1 cellular context compared by ENCODE assay signal in genomic region chr18:31204833-31205232, GRCh38.
A peak's percentile ranks its signal among the peaks of the same experiment; 100 is the strongest.
TF ChIP-seq lines count a peak whose summit lies in the region.

No MANE protein-coding gene starts in this region.

TF ChIP-seq in HepG2, 621 proteins besides CTCF, POLR2A, EP300 and RAD21:
- no peak for TF ChIP-seq MTA1 (CRISPR knock-in tag; IDR thresholded peaks at IDR 0.05; ENCODE audit: borderline replicate concordance)
- TF ChIP-seq FOXA3 (CRISPR knock-in tag; IDR thresholded peaks at IDR 0.05): 0 out of 2 replicates have a peak, but pooled peaks have one; percentile 7
- no peak for TF ChIP-seq FOXA1 (IDR thresholded peaks at IDR 0.05)
- TF ChIP-seq FOXA1 (CRISPR knock-in tag; IDR thresholded peaks at IDR 0.05): 0 out of 2 replicates have a peak, but pooled peaks have one; percentile 16
- TF ChIP-seq HIC2 (CRISPR knock-in tag; IDR thresholded peaks at IDR 0.05; ENCODE audit: low read depth): peak; percentile 52; the same call in 1 of the 2 replicates
- 0 out of 2 replicates have a peak, but pooled peaks have one; percentile 3 for TF ChIP-seq ARID5B (CRISPR knock-in tag; IDR thresholded peaks at IDR 0.05)
- 0 out of 2 replicates have a peak, but pooled peaks have one; percentile 2 for TF ChIP-seq ELF3 (CRISPR knock-in tag; IDR thresholded peaks at IDR 0.05)
- TF ChIP-seq HDAC1 (CRISPR knock-in tag; IDR thresholded peaks at IDR 0.05): peak; percentile 7; the same call in 1 of the 2 replicates
- TF ChIP-seq NR2C2 (CRISPR knock-in tag; IDR thresholded peaks at IDR 0.05; ENCODE audit: borderline replicate concordance): peak; percentile 45; the same call in 1 of the 2 replicates
- peak; percentile 50 for TF ChIP-seq XRCC5 (optimal IDR thresholded peaks at IDR 0.05; ENCODE audit: low read length)
- peak; percentile 41; the same call in 1 of the 2 replicates for TF ChIP-seq NR2F6 (IDR thresholded peaks at IDR 0.05)
- TF ChIP-seq NR2F6 (CRISPR knock-in tag; IDR thresholded peaks at IDR 0.05): peak; percentile 41; the same call in 1 of the 2 replicates
- TF ChIP-seq GLI4 (CRISPR knock-in tag; IDR thresholded peaks at IDR 0.05; ENCODE audit: borderline replicate concordance): no peak
- TF ChIP-seq KMT2A (CRISPR knock-in tag; IDR thresholded peaks at IDR 0.05): no peak
- TF ChIP-seq ATAD3A (CRISPR knock-in tag; IDR thresholded peaks at IDR 0.05): no peak
